Comparison of ENCODE assay signal across 16 cellular contexts in genomic region chr7:151665363-151665762, GRCh38.
A peak's percentile ranks its signal among the peaks of the same experiment; 100 is the strongest.
DNase-seq lines count a peak whose midpoint lies in the region; ATAC-seq and TF ChIP-seq lines count a peak whose summit lies in the region.
"Had no signal": no experiment of that assay in that cellular context is flagged by ENCODE, and none has a peak within 500 bp of the region (broad histone marks: within the 10 kb centered on the region; RNA-seq: fewer than 3 reads in every experiment).

No MANE protein-coding gene starts in this region.

- H3K9me3 ChIP-seq in mammary epithelial cell (replicated peaks; ENCODE audit: insufficient read depth, low read length), result peaks cover 4% of the 10 kb centered on the region
- H3K9me3 ChIP-seq in neural cell (ENCODE audit: low read length), result no peaks in the 10 kb centered on the region
- H3K9me3 ChIP-seq in aorta (ENCODE audit: control insufficient read depth, low read length), result no peaks in the 10 kb centered on the region
- H3K9me3 ChIP-seq in Peyer's patch, result peaks cover 0 to 5% (median 0%) of the 10 kb centered on the region in 4 donors

- H3K27ac Mint-ChIP-seq in MCF 10A (ENCODE audit: low read depth, unreplicated experiment), result peak overlapping the region; percentile 59
- H3K27ac Mint-ChIP-seq: activated CD8-positive, alpha-beta T cell treated with anti-CD3 and anti-CD28 coated beads, Interleukin-2, amount 10 ng/mL, durations not matched to agents 7 days and 5 days; GM23338; stimulated activated naive CD8-positive, alpha-beta T cell treated with anti-CD3 and anti-CD28 coated beads, Interleukin-15, amount 100 ng/mL, for 72 hours had no signal

- 89% methylated on average over 6 of the region's 6 CpGs for WGBS in mammary epithelial cell (ENCODE audit: low coverage, missing lambda C conversion rate)
- WGBS in aorta, 2 donors, result 2 to 4% methylated on average over 6 of the region's 6 CpGs

- DNase-seq in MCF 10A (ENCODE audit: unreplicated experiment), result peak; percentile 67
- DNase-seq in mammary epithelial cell, result no peak
- DNase-seq in fibroblast of the conjunctiva (ENCODE audit: low read depth), result peak; percentile 61
- DNase-seq in aorta, result peak; percentile 77 to 89
- no peak for DNase-seq in Peyer's patch
- DNase-seq in posterior vena cava (ENCODE audit: low spot score), result no peak
- DNase-seq: activated CD8-positive, alpha-beta T cell treated with anti-CD3 and anti-CD28 coated beads, Interleukin-2, amount 10 ng/mL, durations not matched to agents 7 days and 5 days; GDM1; Kasumi-1; NCI-H748 treated with DMSO at 0.1 percent for 48 hours; stimulated activated CD4-positive, alpha-beta T cell treated with anti-CD3 and anti-CD28 coated beads, Interleukin-2, amount 100 ng/mL, for 24 hours; stimulated activated naive CD8-positive, alpha-beta T cell treated with anti-CD3 and anti-CD28 coated beads, Interleukin-15, amount 100 ng/mL, for 72 hours; SW 1271 had no signal

- H4K20me1 ChIP-seq in mammary epithelial cell (ENCODE audit: insufficient read depth, low read length) (no peaks in the 10 kb centered on the region), neural cell (ENCODE audit: insufficient read depth) (no peaks in the 10 kb centered on the region)

- POLR2A ChIA-PET in MCF 10A (lab: Yijun Ruan, JAX), result interaction anchor here (0.8 to 4.6 kb wide), 9 partner anchors 8 to 65 kb away, joined by 3 to 27 read pairs (median 4); no protein-coding TSS in a partner anchor

- H3K4me2 ChIP-seq in mammary epithelial cell (ENCODE audit: insufficient read depth, low read depth, low read length) (no peak overlapping the region), neural cell (ENCODE audit: low read length) (no peak overlapping the region)
- H3K4me2 ChIP-seq: GM23338 had no signal

- H2AFZ ChIP-seq in mammary epithelial cell (ENCODE audit: low read depth, low read length), result no peak overlapping the region
- no peak overlapping the region for H2AFZ ChIP-seq in neural cell (ENCODE audit: low read depth, low read length)
- H2AFZ ChIP-seq: GM23338 had no signal

- peaks cover 7% of the 10 kb centered on the region for H3K36me3 Mint-ChIP-seq in MCF 10A (ENCODE audit: insufficient read depth, unreplicated experiment)

- intact Hi-C loops in MCF 10A (cut with micrococcal nuclease) (no loop called here), mammary epithelial cell (cut with micrococcal nuclease) (no loop called here), aorta (cut with DNase I) (loop anchor here (1.0 to 5.0 kb wide), 2 partner anchors 14 to 33 kb away; no protein-coding TSS in a partner anchor), posterior vena cava (cut with DNase I) (no loop called here)

- peaks cover 8% of the 10 kb centered on the region for H3K9me3 Mint-ChIP-seq in MCF 10A (ENCODE audit: unreplicated experiment)

- H3K79me2 ChIP-seq in mammary epithelial cell (ENCODE audit: insufficient read depth, low read length) (no peaks in the 10 kb centered on the region), neural cell (replicated peaks; ENCODE audit: insufficient read depth, low read length) (no peaks in the 10 kb centered on the region)

- no peak for TF ChIP-seq RAD21 in neural cell (conservative IDR thresholded peaks at IDR 0.05)

- no peaks in the 10 kb centered on the region for H3K36me3 ChIP-seq in mammary epithelial cell (ENCODE audit: insufficient read depth, low read length)
- H3K36me3 ChIP-seq in neural cell (ENCODE audit: insufficient read depth, low read length), result no peaks in the 10 kb centered on the region
- no peaks in the 10 kb centered on the region for H3K36me3 ChIP-seq in aorta (ENCODE audit: control insufficient read depth in 1 of 2, insufficient read depth in 2 of 2, low read length in 1 of 2)
- H3K36me3 ChIP-seq in Peyer's patch, result peaks cover 0 to 16% (median 0%) of the 10 kb centered on the region in 3 donors

- dilution Hi-C loops in mammary epithelial cell (cut with HindIII; ENCODE audit: low sequenced_read_pairs), result no loop called here

- H3K4me1 Mint-ChIP-seq in MCF 10A (ENCODE audit: insufficient read depth, unreplicated experiment), result peaks cover 12% of the 10 kb centered on the region
- H3K4me1 Mint-ChIP-seq: GM23338; stimulated activated naive CD8-positive, alpha-beta T cell treated with anti-CD3 and anti-CD28 coated beads, Interleukin-15, amount 100 ng/mL, for 72 hours had no signal

- no peaks in the 10 kb centered on the region for H3K4me1 ChIP-seq in mammary epithelial cell (ENCODE audit: insufficient read depth, low read length)
- peaks cover 4 to 5% of the 10 kb centered on the region in 2 donors for H3K4me1 ChIP-seq in aorta (ENCODE audit: control insufficient read depth in 1 of 2, insufficient read depth in 2 of 2, low read length in 2 of 2)
- no peaks in the 10 kb centered on the region for H3K4me1 ChIP-seq in Peyer's patch

- in situ Hi-C loops in mammary epithelial cell (cut with MboI; ENCODE audit: low sequenced_read_pairs in 2 of 2), result no loop called here

- no peak overlapping the region for H3K27ac ChIP-seq in mammary epithelial cell (ENCODE audit: insufficient read depth, low read depth, low read length)
- H3K27ac ChIP-seq in neural cell (ENCODE audit: low read length), result peak overlapping the region; percentile 56
- H3K27ac ChIP-seq in aorta (ENCODE audit: low read depth in 1 of 2, low read length in 2 of 2), result peak overlapping the region in 1 of 2 donors; percentile 62
- H3K27ac ChIP-seq in Peyer's patch, result peak overlapping the region in 1 of 4 donors; percentile 58

- TF ChIP-seq CTCF in MCF 10A (IDR thresholded peaks at IDR 0.05; ENCODE audit: unreplicated experiment) (no peak), mammary epithelial cell (conservative IDR thresholded peaks at IDR 0.05 in 1 of 2, IDR thresholded peaks at IDR 0.05 in 1 of 2; ENCODE audit: extremely low read depth in 1 of 2, insufficient read depth in 1 of 2, low read depth in 1 of 2, low read length in 2 of 2) (no peak), neural cell (IDR thresholded peaks at IDR 0.05; ENCODE audit: poor library complexity, severe bottlenecking) (no peak), Peyer's patch (IDR thresholded peaks at IDR 0.05) (no peak)

- H3K9me2 ChIP-seq in neural cell (ENCODE audit: insufficient read depth, low read length), result no peaks in the 10 kb centered on the region

- H3K27me3 Mint-ChIP-seq in MCF 10A (ENCODE audit: insufficient read depth, unreplicated experiment), result no peaks in the 10 kb centered on the region
- H3K27me3 Mint-ChIP-seq: stimulated activated naive CD8-positive, alpha-beta T cell treated with anti-CD3 and anti-CD28 coated beads, Interleukin-15, amount 100 ng/mL, for 72 hours had no signal

- TF ChIP-seq POLR2A in Peyer's patch (IDR thresholded peaks at IDR 0.05), result no peak

- CTCF ChIA-PET in MCF 10A (lab: Yijun Ruan, JAX) (interaction anchor here (0.6 to 1.4 kb wide), 4 partner anchors 12 to 80 kb away, joined by 3 to 5 read pairs (median 4); no protein-coding TSS in a partner anchor), mammary epithelial cell (lab: Charles Lee; ENCODE audit: low non-redundant PET) (no interaction called here)

- BruUV-seq in MCF 10A (replicated peaks; lab: Mats Ljungman, UMichigan), result no TSS peak
- BruUV-seq in mammary epithelial cell (replicated peaks; lab: Mats Ljungman, UMichigan), result no TSS peak

- H3K9ac ChIP-seq in mammary epithelial cell (ENCODE audit: insufficient read depth, low read length) (no peak overlapping the region), neural cell (ENCODE audit: low read length) (peak overlapping the region; percentile 13)

- no peaks in the 10 kb centered on the region for H3F3A ChIP-seq in neural cell (ENCODE audit: insufficient read depth, low read length, poor library complexity, severe bottlenecking)

- peak; percentile 68 for ATAC-seq in aorta (ENCODE audit: low FRiP score)
- no peak for ATAC-seq in GM18517 (IDR thresholded peaks at IDR 0.05; ENCODE audit: unreplicated experiment)
- ATAC-seq: activated CD8-positive, alpha-beta T cell treated with anti-CD3 and anti-CD28 coated beads, Interleukin-2, amount 10 ng/mL, durations not matched to agents 7 days and 5 days; GM23338; stimulated activated naive CD8-positive, alpha-beta T cell treated with anti-CD3 and anti-CD28 coated beads, Interleukin-15, amount 100 ng/mL, for 72 hours had no signal

- H3K27me3 ChIP-seq in mammary epithelial cell (ENCODE audit: insufficient read depth, low read length) (no peaks in the 10 kb centered on the region), neural cell (ENCODE audit: insufficient read depth, low read depth, low read length) (no peaks in the 10 kb centered on the region), aorta (ENCODE audit: control insufficient read depth in 1 of 2, insufficient read depth in 2 of 2, low read length in 1 of 2) (no peaks in the 10 kb centered on the region), Peyer's patch (no peaks in the 10 kb centered on the region)

- no peak overlapping the region for H3K4me3 ChIP-seq in mammary epithelial cell (replicated peaks in 1 of 3; ENCODE audit: insufficient read depth in 1 of 3, low read depth in 2 of 3, low read length in 3 of 3)
- H3K4me3 ChIP-seq in neural cell (ENCODE audit: low read length), result peak overlapping the region; percentile 43
- H3K4me3 ChIP-seq in aorta (ENCODE audit: low read length in 2 of 2), result no peak overlapping the region
- no peak overlapping the region for H3K4me3 ChIP-seq in Peyer's patch
- H3K4me3 ChIP-seq: GM23338 had no signal

- TF ChIP-seq EP300 in neural cell (conservative IDR thresholded peaks at IDR 0.05; ENCODE audit: poor library complexity, severe bottlenecking), result peak; percentile 87

- H3K4me3 Mint-ChIP-seq in MCF 10A (ENCODE audit: unreplicated experiment), result no peak overlapping the region
- H3K4me3 Mint-ChIP-seq: activated CD8-positive, alpha-beta T cell treated with anti-CD3 and anti-CD28 coated beads, Interleukin-2, amount 10 ng/mL, durations not matched to agents 7 days and 5 days; GM23338; stimulated activated naive CD8-positive, alpha-beta T cell treated with anti-CD3 and anti-CD28 coated beads, Interleukin-15, amount 100 ng/mL, for 72 hours had no signal

TF ChIP-seq in neural cell, 6 proteins besides CTCF, POLR2A, EP300 and RAD21 (continues in another document):
- TF ChIP-seq POLR2AphosphoS5 (IDR thresholded peaks at IDR 0.05) (peak; percentile 67), EZH2 (IDR thresholded peaks at IDR 0.05; ENCODE audit: borderline replicate concordance, insufficient read depth, low read length, poor library complexity, severe bottlenecking) (no peak)

Comparison
In these comparisons a context has a peak if more than half of its experiments do, and no peak if none do; other contexts are left out.
1. DNase-seq: peak in MCF 10A (single experiment), fibroblast of the conjunctiva (single experiment) and aorta (2 of 2); none in mammary epithelial cell (single experiment), Peyer's patch (0 of 3) and posterior vena cava (single experiment).
2. intact Hi-C loops: an anchor here in aorta (1.0 to 5.0 kb wide); none called in MCF 10A, mammary epithelial cell and posterior vena cava.